ENCODE assay signal across 2 cellular contexts in genomic region chr4:7987148-7987989, GRCh38.
TF ChIP-seq lines count a peak whose summit lies in the region.

No MANE protein-coding gene starts in this region.

TF ChIP-seq in A549, 52 proteins besides CTCF, POLR2A, EP300 and RAD21:
- TF ChIP-seq ESRRA (IDR thresholded peaks at IDR 0.05; ENCODE audit: borderline replicate concordance, low read length) = no peak
- peak; percentile 83 for TF ChIP-seq SMC3 (IDR thresholded peaks at IDR 0.05)
- TF ChIP-seq MAX (IDR thresholded peaks at IDR 0.05) = 0 out of 2 replicates have a peak, but pooled peaks have one; percentile 32
TF ChIP-seq in A549: peak in this region for 2.

TF ChIP-seq in H1, 55 proteins besides CTCF, POLR2A, EP300 and RAD21:
- TF ChIP-seq SAP30 (IDR thresholded peaks at IDR 0.05; ENCODE audit: insufficient read depth, insufficient replicate concordance, low read length) (no peak), TEAD4 (IDR thresholded peaks at IDR 0.05; ENCODE audit: low read depth, low read length) (0 out of 2 replicates have a peak, but pooled peaks have one; percentile 31), HDAC2 (IDR thresholded peaks at IDR 0.05; ENCODE audit: borderline replicate concordance in 1 of 2, low read depth in 2 of 2, low read length in 2 of 2) (peak in 1 of 2 experiments; percentile 81; a peak in 1 of 4 replicates), NRF1 (IDR thresholded peaks at IDR 0.05; ENCODE audit: low read depth, low read length) (no peak), BCL11A (IDR thresholded peaks at IDR 0.05; ENCODE audit: low read depth in 2 of 2, low read length in 2 of 2) (no peak), KDM4A (IDR thresholded peaks at IDR 0.05; ENCODE audit: low read depth, low read length, severe bottlenecking) (no peak), TCF12 (IDR thresholded peaks at IDR 0.05; ENCODE audit: low read depth, low read length) (peak; percentile 78; the same call in 1 of the 2 replicates), CHD2 (IDR thresholded peaks at IDR 0.05; ENCODE audit: low read length) (no peak), PHF8 (conservative IDR thresholded peaks at IDR 0.05; ENCODE audit: low read depth, low read length) (no peak), KDM1A (IDR thresholded peaks at IDR 0.05; ENCODE audit: borderline replicate concordance, low read length) (peak; percentile 97), GABPA (IDR thresholded peaks at IDR 0.05; ENCODE audit: borderline replicate concordance, insufficient read depth, low read length) (peak; percentile 25; the same call in 1 of the 2 replicates), SIX5 (IDR thresholded peaks at IDR 0.05; ENCODE audit: low read depth, low read length) (no peak), CREB1 (IDR thresholded peaks at IDR 0.05) (no peak), CBX8 (IDR thresholded peaks at IDR 0.05; ENCODE audit: borderline replicate concordance, low read depth, low read length) (no peak), BRCA1 (IDR thresholded peaks at IDR 0.05; ENCODE audit: low read depth, low read length) (no peak), MAX (IDR thresholded peaks at IDR 0.05) (peak; percentile 37; the same call in 1 of the 2 replicates)
